Comparison of ENCODE assay signal across 8 cellular contexts in genomic region chr10:22692119-22692518, GRCh38. TPM values are rescaled to one million over a fixed set of nuclear protein-coding genes. Genes with fewer than 3 reads are reported as not detected.
DNase-seq lines count a peak whose midpoint lies in the region; ATAC-seq and TF ChIP-seq lines count a peak whose summit lies in the region.
"Not testable (repeated sequence)": the region's sequence is repeated elsewhere in the genome, so short reads cannot be mapped to it uniquely, and the experiment has no call there.

No MANE protein-coding gene starts in this region.

- not testable (repeated sequence) for H3K27me3 Mint-ChIP-seq in CD4-positive, alpha-beta T cell; WTC11 (ENCODE audit: low read depth); activated T-cell treated with anti-CD3 and anti-CD28 coated beads, Interleukin-2, amount 50 U/mL, for 24 hours; activated naive CD8-positive, alpha-beta T cell; naive thymus-derived CD8-positive, alpha-beta T cell; stimulated activated memory B cell treated with anti-CD40 and anti-IgM and Interleukin-4, amounts not matched to agents 10 μg/mL and 1 μg/mL and 100 μg/mL, for 72 hours

- H3K9me3 ChIP-seq in CD4-positive, alpha-beta T cell (ENCODE audit: control insufficient read depth, low read length); HEK293 (ENCODE audit: control insufficient read depth, insufficient read depth, low read depth, low read length): not testable (repeated sequence)
- peaks cover 20% of the 10 kb centered on the region for H3K9me3 ChIP-seq in iPS-20b (ENCODE audit: insufficient read depth, low read depth, low read length)

- peaks cover 97% of the 10 kb centered on the region for H3K4me1 Mint-ChIP-seq in CD4-positive, alpha-beta T cell (ENCODE audit: low read depth)
- H3K4me1 Mint-ChIP-seq in WTC11, result peaks cover 66% of the 10 kb centered on the region
- H3K4me1 Mint-ChIP-seq in activated T-cell treated with anti-CD3 and anti-CD28 coated beads, Interleukin-2, amount 50 U/mL, for 24 hours (ENCODE audit: low read depth), result peaks cover 95% of the 10 kb centered on the region
- peaks cover 97% of the 10 kb centered on the region for H3K4me1 Mint-ChIP-seq in activated naive CD8-positive, alpha-beta T cell (ENCODE audit: low read depth)
- H3K4me1 Mint-ChIP-seq in naive thymus-derived CD8-positive, alpha-beta T cell, result peaks cover 34 to 97% (median 89%) of the 10 kb centered on the region in 4 donors
- H3K4me1 Mint-ChIP-seq in stimulated activated memory B cell treated with anti-CD40 and anti-IgM and Interleukin-4, amounts not matched to agents 10 μg/mL and 1 μg/mL and 100 μg/mL, for 72 hours, result peaks cover 68% of the 10 kb centered on the region

- intact Hi-C loops in CD4-positive, alpha-beta T cell (cut with DNase I, micrococcal nuclease), result not testable (repeated sequence)

- not testable (repeated sequence) for H3K4me3 Mint-ChIP-seq in CD4-positive, alpha-beta T cell; WTC11; activated T-cell treated with anti-CD3 and anti-CD28 coated beads, Interleukin-2, amount 50 U/mL, for 24 hours; activated naive CD8-positive, alpha-beta T cell; stimulated activated memory B cell treated with anti-CD40 and anti-IgM and Interleukin-4, amounts not matched to agents 10 μg/mL and 1 μg/mL and 100 μg/mL, for 72 hours
- peak overlapping the region in 4 of 10 donors; percentile 3 to 67 (median 34) for H3K4me3 Mint-ChIP-seq in naive thymus-derived CD8-positive, alpha-beta T cell

- H3K4me1 ChIP-seq in HEK293 (ENCODE audit: control insufficient read depth, insufficient read depth, low read length), result not testable (repeated sequence)
- peaks cover 25% of the 10 kb centered on the region for H3K4me1 ChIP-seq in iPS-20b (ENCODE audit: insufficient read depth, low read length)

- H3K27ac ChIP-seq in CD4-positive, alpha-beta T cell (ENCODE audit: low read depth, low read length), result peak overlapping the region; percentile 32
- not testable (repeated sequence) for H3K27ac ChIP-seq in HEK293 (ENCODE audit: extremely low read depth, low read depth, low read length); iPS-20b (ENCODE audit: low read length)

- H3K36me3 Mint-ChIP-seq in CD4-positive, alpha-beta T cell (ENCODE audit: low read depth), result peaks cover 20% of the 10 kb centered on the region
- H3K36me3 Mint-ChIP-seq in WTC11, result peaks cover 29% of the 10 kb centered on the region
- peaks cover 30% of the 10 kb centered on the region for H3K36me3 Mint-ChIP-seq in activated T-cell treated with anti-CD3 and anti-CD28 coated beads, Interleukin-2, amount 50 U/mL, for 24 hours (ENCODE audit: low read depth)
- H3K36me3 Mint-ChIP-seq in activated naive CD8-positive, alpha-beta T cell; naive thymus-derived CD8-positive, alpha-beta T cell; stimulated activated memory B cell treated with anti-CD40 and anti-IgM and Interleukin-4, amounts not matched to agents 10 μg/mL and 1 μg/mL and 100 μg/mL, for 72 hours: not testable (repeated sequence)

- POLR2A ChIA-PET in CD4-positive, alpha-beta T cell (lab: Charles Lee), result interaction anchor here (1.3 to 3.9 kb wide), 7 partner anchors 9 to 37 kb away, joined by 4 to 23 read pairs (median 6); no protein-coding TSS in a partner anchor
- POLR2A ChIA-PET in HEK293 (lab: Yijun Ruan, JAX), result not testable (repeated sequence)
- POLR2A ChIA-PET in WTC11 (lab: Charles Lee), result interaction anchor here (1.0 kb wide), 1 partner anchor 9 kb away, joined by 3 read pairs; no protein-coding TSS in a partner anchor
- POLR2A ChIA-PET in naive thymus-derived CD8-positive, alpha-beta T cell (lab: Charles Lee), result interaction anchor here (0.9 to 3.3 kb wide), 7 partner anchors 9 to 26 kb away, joined by 3 to 18 read pairs (median 5); no protein-coding TSS in a partner anchor

- not testable (repeated sequence) for H3K9me3 Mint-ChIP-seq in CD4-positive, alpha-beta T cell; activated T-cell treated with anti-CD3 and anti-CD28 coated beads, Interleukin-2, amount 50 U/mL, for 24 hours; activated naive CD8-positive, alpha-beta T cell (ENCODE audit: low read depth); naive thymus-derived CD8-positive, alpha-beta T cell; stimulated activated memory B cell treated with anti-CD40 and anti-IgM and Interleukin-4, amounts not matched to agents 10 μg/mL and 1 μg/mL and 100 μg/mL, for 72 hours
- peaks cover 26% of the 10 kb centered on the region for H3K9me3 Mint-ChIP-seq in WTC11

- not testable (repeated sequence) for ATAC-seq in CD4-positive, alpha-beta T cell (ENCODE audit: poor library complexity); WTC11; naive thymus-derived CD8-positive, alpha-beta T cell; stimulated activated memory B cell treated with anti-CD40 and anti-IgM and Interleukin-4, amounts not matched to agents 10 μg/mL and 1 μg/mL and 100 μg/mL, for 72 hours

- TF ChIP-seq CTCF in CD4-positive, alpha-beta T cell (IDR thresholded peaks at IDR 0.05); HEK293 (tag by site-specific recombination; IDR thresholded peaks at IDR 0.05); WTC11 (IDR thresholded peaks at IDR 0.05): not testable (repeated sequence)

- CTCF ChIA-PET in CD4-positive, alpha-beta T cell (lab: Charles Lee), result interaction anchor here (0.6 to 1.1 kb wide), 4 partner anchors 14 to 126 kb away, joined by 3 to 5 read pairs (median 3); no protein-coding TSS in a partner anchor
- CTCF ChIA-PET in HEK293 (lab: Yijun Ruan, JAX), result not testable (repeated sequence)
- CTCF ChIA-PET in WTC11 (lab: Charles Lee), result interaction anchor here (0.6 kb wide), 1 partner anchor 293 kb away, joined by 3 read pairs; no protein-coding TSS in a partner anchor

- H3K27ac Mint-ChIP-seq in CD4-positive, alpha-beta T cell, result peak overlapping the region; percentile 99
- H3K27ac Mint-ChIP-seq in WTC11, result peak overlapping the region; percentile 36; the same call in 1 of the 2 replicates
- peak overlapping the region; percentile 97 for H3K27ac Mint-ChIP-seq in activated T-cell treated with anti-CD3 and anti-CD28 coated beads, Interleukin-2, amount 50 U/mL, for 24 hours
- peak overlapping the region; percentile 96 for H3K27ac Mint-ChIP-seq in activated naive CD8-positive, alpha-beta T cell
- peak overlapping the region; percentile 61 to 97 (median 90) for H3K27ac Mint-ChIP-seq in naive thymus-derived CD8-positive, alpha-beta T cell
- H3K27ac Mint-ChIP-seq in stimulated activated memory B cell treated with anti-CD40 and anti-IgM and Interleukin-4, amounts not matched to agents 10 μg/mL and 1 μg/mL and 100 μg/mL, for 72 hours, result peak overlapping the region; percentile 80

- H3K4me3 ChIP-seq in HEK293 (ENCODE audit: low read depth, low read length), result not testable (repeated sequence)
- peak overlapping the region; percentile 30; the same call in 1 of the 2 replicates for H3K4me3 ChIP-seq in iPS-20b (ENCODE audit: low read length)

- not testable (repeated sequence) for DNase-seq in CD4-positive, alpha-beta T cell; WTC11 (ENCODE audit: low spot score); activated T-cell treated with anti-CD3 and anti-CD28 coated beads, Interleukin-2, amount 50 U/mL, for 24 hours; naive thymus-derived CD8-positive, alpha-beta T cell

- H3K9ac ChIP-seq in iPS-20b (ENCODE audit: low read depth, low read length), result not testable (repeated sequence)

- H3K36me3 ChIP-seq in HEK293 (ENCODE audit: control insufficient read depth in 2 of 2, insufficient read depth in 1 of 2, low read length in 2 of 2), result not testable (repeated sequence)
- peaks cover 15% of the 10 kb centered on the region; the same call in 1 of the 2 replicates for H3K36me3 ChIP-seq in iPS-20b (ENCODE audit: insufficient read depth, low read depth, low read length)

- not testable (repeated sequence) for H3K27me3 ChIP-seq in CD4-positive, alpha-beta T cell (ENCODE audit: control insufficient read depth, insufficient read depth, low read length); iPS-20b (ENCODE audit: insufficient read depth, low read length)

TF ChIP-seq in HEK293, 187 proteins besides CTCF, POLR2A, EP300 and RAD21:
- peak; percentile 99 for TF ChIP-seq ZNF610 (tag by site-specific recombination; IDR thresholded peaks at IDR 0.05; ENCODE audit: borderline replicate concordance)

RNA-seq across cellular contexts. Expression of gene PIP4K2A, which starts 22.3 kb away (rescaled TPM):
- total RNA-seq in CD4-positive, alpha-beta T cell, result 10 to 100 TPM; 75.4 to 87.2 TPM
- 37.8 to 47.5 TPM (median 44.5 TPM) in 3 replicates for total RNA-seq in WTC11 (2021)
- 100 to 1,000 TPM; 152 to 169 TPM for total RNA-seq in naive thymus-derived CD8-positive, alpha-beta T cell
- polyA plus RNA-seq in naive thymus-derived CD8-positive, alpha-beta T cell, result 10 to 100 TPM; 54.3 to 77.5 (median 59.9) TPM

Comparison
In these comparisons a context has a peak if more than half of its experiments do, and no peak if none do; other contexts are left out.
1. H3K27ac Mint-ChIP-seq: peak in every context shown above with its lines; median percentile 99 in CD4-positive, alpha-beta T cell; 97 in activated T-cell treated with anti-CD3 and anti-CD28 coated beads, Interleukin-2, amount 50 U/mL, for 24 hours; 96 in activated naive CD8-positive, alpha-beta T cell; 90 in naive thymus-derived CD8-positive, alpha-beta T cell; 80 in stimulated activated memory B cell treated with anti-CD40 and anti-IgM and Interleukin-4, amounts not matched to agents 10 μg/mL and 1 μg/mL and 100 μg/mL, for 72 hours; 36 in WTC11.